Comparison of ENCODE assay signal across 19 cellular contexts in genomic region chr5:24535646-24536045, GRCh38.
A peak's percentile ranks its signal among the peaks of the same experiment; 100 is the strongest.
DNase-seq lines count a peak whose midpoint lies in the region; ATAC-seq and TF ChIP-seq lines count a peak whose summit lies in the region.
"Had no signal": no experiment of that assay in that cellular context is flagged by ENCODE, and none has a peak within 500 bp of the region (broad histone marks: within the 10 kb centered on the region; RNA-seq: fewer than 3 reads in every experiment).

No MANE protein-coding gene starts in this region.

- no CpG with 5 or more reads among the region's 2 CpGs for WGBS in H9 (ENCODE audit: extremely low coverage, insufficient read length, low lambda C conversion rate)
- WGBS in hepatocyte (ENCODE audit: low lambda C conversion rate, missing lambda C conversion rate): 91% methylated on average over 2 of the region's 2 CpGs

- no peak overlapping the region for H3K23ac ChIP-seq in H9 (ENCODE audit: insufficient read length, low read depth, low read length)

- no peak overlapping the region for H2BK15ac ChIP-seq in H9 (ENCODE audit: low read depth, low read length)

- H3K79me2 ChIP-seq in H9 (ENCODE audit: insufficient read depth, low read length): no peaks in the 10 kb centered on the region
- H3K79me2 ChIP-seq in hepatocyte: no peaks in the 10 kb centered on the region

- no peaks in the 10 kb centered on the region for H3K23me2 ChIP-seq in H9 (ENCODE audit: insufficient read length, low read depth, low read length, poor library complexity, severe bottlenecking)

- H4K5ac ChIP-seq in H9 (ENCODE audit: insufficient read length, low read depth, low read length): no peak overlapping the region

- H3K4me1 ChIP-seq in H9 (ENCODE audit: insufficient read depth, low read length) (no peaks in the 10 kb centered on the region), hepatocyte (ENCODE audit: insufficient read depth) (peaks cover 5% of the 10 kb centered on the region)

- peak; percentile 40; the same call in 2 of the 3 replicates for TF ChIP-seq CTCF in H9 (conservative IDR thresholded peaks at IDR 0.05)
- peak; percentile 20 for TF ChIP-seq CTCF in hepatocyte (IDR thresholded peaks at IDR 0.05; ENCODE audit: poor library complexity)

- H2AFZ ChIP-seq in H9 (ENCODE audit: low read length) (no peak overlapping the region), hepatocyte (no peak overlapping the region)

- no peaks in the 10 kb centered on the region for H3K36me3 ChIP-seq in hepatocyte (replicated peaks; ENCODE audit: insufficient read depth, low read depth)

- H2BK120ac ChIP-seq in H9 (ENCODE audit: low read depth, low read length, poor library complexity, severe bottlenecking): no peak overlapping the region

- H3K4ac ChIP-seq in H9 (ENCODE audit: low read depth, low read length): no peak overlapping the region

- DNase-seq in ACHN: peak; percentile 14
- DNase-seq in H9: no peak
- peak; percentile 83 for DNase-seq in NCI-H69 (lab: John Stamatoyannopoulos, UW)
- no peak for DNase-seq in hepatocyte (ENCODE audit: low spot score)
- no peak for DNase-seq in activated CD4-positive, alpha-beta T cell treated with anti-CD3 and anti-CD28 coated beads, Interleukin-2, amount 10 ng/mL, durations not matched to agents 24 days and 14 days
- DNase-seq: activated CD8-positive, alpha-beta T cell treated with anti-CD3 and anti-CD28 coated beads for 36 hours; activated naive CD8-positive, alpha-beta T cell treated with anti-CD3 and anti-CD28 coated beads, Interleukin-2, amount 50 U/mL, for 24 hours; activated T-cell treated with anti-CD3 and anti-CD28 coated beads, Interleukin-2, amount 50 U/mL, for 72 hours; kidney glomerular epithelial cell; MV-4-11; NCI-H226; nucleus accumbens; stimulated activated CD4-positive, alpha-beta T cell treated with anti-CD3 and anti-CD28 coated beads, Interleukin-1b, Interleukin-23, amount 100 ng/mL, for 48 hours had no signal

- no peak overlapping the region for H3K14ac ChIP-seq in H9 (ENCODE audit: insufficient read depth, low read length)

- no peaks in the 10 kb centered on the region for H3K9me2 ChIP-seq in hepatocyte (replicated peaks; ENCODE audit: insufficient read depth)

- H3K36me3 Mint-ChIP-seq in H9 (ENCODE audit: insufficient read depth in 1 of 3, low read depth in 3 of 3): no peaks in the 10 kb centered on the region
- no peaks in the 10 kb centered on the region for H3K36me3 Mint-ChIP-seq in activated CD4-positive, alpha-beta T cell treated with anti-CD3 and anti-CD28 coated beads, Interleukin-2, amount 10 ng/mL, durations not matched to agents 24 days and 14 days (ENCODE audit: low read depth)

- H2BK12ac ChIP-seq in H9 (ENCODE audit: insufficient read length, low read depth, low read length): no peak overlapping the region

- H3K4me1 Mint-ChIP-seq in H9: no peaks in the 10 kb centered on the region
- H3K4me1 Mint-ChIP-seq in activated CD4-positive, alpha-beta T cell treated with anti-CD3 and anti-CD28 coated beads, Interleukin-2, amount 10 ng/mL, durations not matched to agents 24 days and 14 days: no peaks in the 10 kb centered on the region
- H3K4me1 Mint-ChIP-seq: activated naive CD8-positive, alpha-beta T cell treated with anti-CD3 and anti-CD28 coated beads, Interleukin-2, amount 50 U/mL, for 24 hours; B cell had no signal

- no peak overlapping the region for H3K27ac Mint-ChIP-seq in H9
- no peak overlapping the region for H3K27ac Mint-ChIP-seq in activated CD4-positive, alpha-beta T cell treated with anti-CD3 and anti-CD28 coated beads, Interleukin-2, amount 10 ng/mL, durations not matched to agents 24 days and 14 days
- H3K27ac Mint-ChIP-seq: activated CD8-positive, alpha-beta T cell treated with anti-CD3 and anti-CD28 coated beads for 36 hours; activated naive CD8-positive, alpha-beta T cell treated with anti-CD3 and anti-CD28 coated beads, Interleukin-2, amount 50 U/mL, for 24 hours; activated T-cell treated with anti-CD3 and anti-CD28 coated beads, Interleukin-2, amount 50 U/mL, for 72 hours; B cell had no signal

- H3K4me3 ChIP-seq in hepatocyte: no peak overlapping the region

- no peaks in the 10 kb centered on the region for H3K79me1 ChIP-seq in H9 (ENCODE audit: insufficient read depth, low read depth, low read length, poor library complexity, severe bottlenecking)

- no peak overlapping the region for H3K56ac ChIP-seq in H9 (ENCODE audit: insufficient read length, low read depth, low read length)

- H3K4me2 ChIP-seq in H9 (ENCODE audit: insufficient read depth, insufficient read length, low read length) (no peak overlapping the region), hepatocyte (no peak overlapping the region)

- H3K4me3 Mint-ChIP-seq in H9: no peak overlapping the region
- H3K4me3 Mint-ChIP-seq in activated CD4-positive, alpha-beta T cell treated with anti-CD3 and anti-CD28 coated beads, Interleukin-2, amount 10 ng/mL, durations not matched to agents 24 days and 14 days: no peak overlapping the region
- H3K4me3 Mint-ChIP-seq: activated CD8-positive, alpha-beta T cell treated with anti-CD3 and anti-CD28 coated beads for 36 hours; activated naive CD8-positive, alpha-beta T cell treated with anti-CD3 and anti-CD28 coated beads, Interleukin-2, amount 50 U/mL, for 24 hours; activated T-cell treated with anti-CD3 and anti-CD28 coated beads, Interleukin-2, amount 50 U/mL, for 72 hours; B cell had no signal

- intact Hi-C loops in activated CD4-positive, alpha-beta T cell treated with anti-CD3 and anti-CD28 coated beads, Interleukin-2, amount 10 ng/mL, durations not matched to agents 24 days and 14 days (cut with micrococcal nuclease): no loop called here

- in situ Hi-C loops in ACHN (cut with HindIII; ENCODE audit: low pct_ligation_motif_present, low pct_unique_long_range_greater_than_20kb, low sequenced_read_pairs): no loop called here

- H4K8ac ChIP-seq in H9 (replicated peaks; ENCODE audit: insufficient read length, low read depth, low read length): no peak overlapping the region

- no peaks in the 10 kb centered on the region for H3K9me3 Mint-ChIP-seq in H9
- peaks cover 6% of the 10 kb centered on the region for H3K9me3 Mint-ChIP-seq in activated CD4-positive, alpha-beta T cell treated with anti-CD3 and anti-CD28 coated beads, Interleukin-2, amount 10 ng/mL, durations not matched to agents 24 days and 14 days

- H2BK5ac ChIP-seq in H9 (ENCODE audit: insufficient read length, low read length): no peak overlapping the region

- H2BK20ac ChIP-seq in H9 (ENCODE audit: low read depth, low read length, poor library complexity, severe bottlenecking): no peak overlapping the region

- H2AK5ac ChIP-seq in H9 (ENCODE audit: insufficient read length, low read length): no peak overlapping the region

- no peak overlapping the region for H3K18ac ChIP-seq in H9 (ENCODE audit: insufficient read length, low read depth, low read length)

- ATAC-seq in HG02852 (IDR thresholded peaks at IDR 0.05; ENCODE audit: unreplicated experiment) (no peak), HG03280 (IDR thresholded peaks at IDR 0.05; ENCODE audit: unreplicated experiment) (no peak)
- ATAC-seq: activated CD8-positive, alpha-beta T cell treated with anti-CD3 and anti-CD28 coated beads for 36 hours; activated naive CD8-positive, alpha-beta T cell treated with anti-CD3 and anti-CD28 coated beads, Interleukin-2, amount 50 U/mL, for 24 hours; activated T-cell treated with anti-CD3 and anti-CD28 coated beads, Interleukin-2, amount 50 U/mL, for 72 hours; HCT116; Panc1; sciatic nerve had no signal

- H3K27me3 ChIP-seq in H9 (ENCODE audit: insufficient read depth, low read length) (no peaks in the 10 kb centered on the region), hepatocyte (no peaks in the 10 kb centered on the region)

- H3K27ac ChIP-seq in H9 (ENCODE audit: insufficient read length, low read depth, low read length): no peak overlapping the region
- no peak overlapping the region for H3K27ac ChIP-seq in hepatocyte

- H3K9me3 ChIP-seq in H9 (ENCODE audit: control insufficient read depth, low read depth, low read length) (no peaks in the 10 kb centered on the region), hepatocyte (ENCODE audit: low read depth) (no peaks in the 10 kb centered on the region)

- no peaks in the 10 kb centered on the region for H3K27me3 Mint-ChIP-seq in H9 (ENCODE audit: low read depth)
- H3K27me3 Mint-ChIP-seq in activated CD4-positive, alpha-beta T cell treated with anti-CD3 and anti-CD28 coated beads, Interleukin-2, amount 10 ng/mL, durations not matched to agents 24 days and 14 days: no peaks in the 10 kb centered on the region
- H3K27me3 Mint-ChIP-seq: activated CD8-positive, alpha-beta T cell treated with anti-CD3 and anti-CD28 coated beads for 36 hours; activated naive CD8-positive, alpha-beta T cell treated with anti-CD3 and anti-CD28 coated beads, Interleukin-2, amount 50 U/mL, for 24 hours; B cell had no signal

- H3K9ac ChIP-seq in H9 (ENCODE audit: extremely low read depth, insufficient read length, low read length): no peak overlapping the region

- H4K91ac ChIP-seq in H9 (ENCODE audit: insufficient read length, low read depth, low read length): no peak overlapping the region

- H3T11ph ChIP-seq in H9 (ENCODE audit: low read length): no peak overlapping the region

- H4K20me1 ChIP-seq in H9 (ENCODE audit: control insufficient read depth, insufficient read depth, insufficient read length): no peaks in the 10 kb centered on the region
- no peaks in the 10 kb centered on the region for H4K20me1 ChIP-seq in hepatocyte (ENCODE audit: insufficient read depth, poor library complexity, severe bottlenecking)

Comparison
In these comparisons a context has a peak if more than half of its experiments do, and no peak if none do; other contexts are left out.
1. DNase-seq: peak in ACHN (single experiment) and NCI-H69 (single experiment); none in H9 (single experiment), hepatocyte (single experiment) and activated CD4-positive, alpha-beta T cell treated with anti-CD3 and anti-CD28 coated beads, Interleukin-2, amount 10 ng/mL, durations not matched to agents 24 days and 14 days (single experiment).